Comparison of ENCODE assay signal across 1 cellular context in genomic region chr10:113073549-113074189, GRCh38.
TF ChIP-seq lines count a peak whose summit lies in the region.

No MANE protein-coding gene starts in this region.

TF ChIP-seq in K562, 482 proteins besides CTCF, POLR2A, EP300 and RAD21 (continued from another document):
- TF ChIP-seq MGA (IDR thresholded peaks at IDR 0.05), result peak; percentile 37; the same call in 1 of the 2 replicates
